Comparison of ENCODE assay signal across 8 cellular contexts in genomic region chr16:68005786-68006286, GRCh38. TPM values are rescaled to one million over a fixed set of nuclear protein-coding genes. Genes with fewer than 3 reads are reported as not detected.
DNase-seq lines count a peak whose midpoint lies in the region; ATAC-seq and TF ChIP-seq lines count a peak whose summit lies in the region.

No MANE protein-coding gene starts in this region.

- no peak overlapping the region for H3K9ac ChIP-seq in HUES64 (ENCODE audit: low read depth, low read length)

- WGBS in HUES64: 59% methylated on average over 6 of the region's 6 CpGs
- WGBS in esophagus squamous epithelium, 2 donors: 8 to 16% methylated on average over 6 of the region's 6 CpGs

- intact Hi-C loops in esophagus squamous epithelium (cut with DNase I): no loop called here

- ATAC-seq in GM18907 (IDR thresholded peaks at IDR 0.05; ENCODE audit: unreplicated experiment): no peak
- no peak for ATAC-seq in HG03108 (IDR thresholded peaks at IDR 0.05; ENCODE audit: unreplicated experiment)

- H3K9me3 ChIP-seq in HUES64 (ENCODE audit: insufficient read depth, low read depth, low read length) (no peaks in the 10 kb centered on the region), esophagus squamous epithelium (no peaks in the 10 kb centered on the region)

- H3K27ac ChIP-seq in HUES64 (ENCODE audit: low read depth, low read length): peak overlapping the region; percentile 9; the same call in 1 of the 2 replicates
- peak overlapping the region; percentile 88 to 92 (median 91) for H3K27ac ChIP-seq in esophagus squamous epithelium

- no peak overlapping the region for H3K4me3 ChIP-seq in HUES64 (ENCODE audit: low read length)
- peak overlapping the region in 1 of 4 donors; percentile 12 for H3K4me3 ChIP-seq in esophagus squamous epithelium

- H3K36me3 ChIP-seq in HUES64 (ENCODE audit: insufficient read depth, low read length): no peaks in the 10 kb centered on the region
- no peaks in the 10 kb centered on the region for H3K36me3 ChIP-seq in esophagus squamous epithelium

- DNase-seq in activated CD4-positive, alpha-beta T cell treated with anti-CD3 and anti-CD28 coated beads, Interleukin-2, amount 50 U/mL, for 1 hour: peak; percentile 48
- DNase-seq in esophagus squamous epithelium (lab: John Stamatoyannopoulos, UW) (peak; percentile 22), pulmonary artery endothelial cell (ENCODE audit: low read depth, low spot score) (peak; percentile 71), ACHN (no peak), LoVo (ENCODE audit: low spot score) (no peak)

- no peak for TF ChIP-seq CTCF in esophagus squamous epithelium (IDR thresholded peaks at IDR 0.05)

- no peaks in the 10 kb centered on the region for H3K27me3 ChIP-seq in HUES64 (ENCODE audit: insufficient read depth, low read length)
- no peaks in the 10 kb centered on the region for H3K27me3 ChIP-seq in esophagus squamous epithelium

- peak in 1 of 4 donors; percentile 53 for TF ChIP-seq POLR2A in esophagus squamous epithelium (IDR thresholded peaks at IDR 0.05)

- in situ Hi-C loops in ACHN (cut with HindIII; ENCODE audit: low pct_ligation_motif_present, low pct_unique_long_range_greater_than_20kb, low sequenced_read_pairs): no loop called here

- H3K4me1 ChIP-seq in HUES64 (ENCODE audit: insufficient read depth, low read length): peaks cover 5% of the 10 kb centered on the region; the same call in 1 of the 2 replicates
- peaks cover 12 to 27% (median 22%) of the 10 kb centered on the region in 3 donors for H3K4me1 ChIP-seq in esophagus squamous epithelium

RNA-seq across cellular contexts. Expression of gene DPEP2, which starts 6.6 kb away (rescaled TPM):
- polyA plus RNA-seq in HUES64 (2013, experiment 1 of 2): not detected
- not detected for polyA plus RNA-seq in HUES64 (2013, experiment 2 of 2)
- total RNA-seq in esophagus squamous epithelium (1 to 10 TPM in 2 of 4 donors, under 1 TPM in 1, not detected in 1; 0.18 to 6.2 (median 4.0) TPM), pulmonary artery endothelial cell (0.42 TPM in 1 of 2 replicates, not detected in the other)

RNA-seq across cellular contexts. Expression of gene DPEP2NB, which starts 9.9 kb away (rescaled TPM):
- not detected for polyA plus RNA-seq in HUES64 (2013, experiment 1 of 2)
- polyA plus RNA-seq in HUES64 (2013, experiment 2 of 2): not detected
- total RNA-seq in esophagus squamous epithelium (not detected), pulmonary artery endothelial cell (not detected in 2 replicates)

RNA-seq across cellular contexts. Expression of gene DDX28, which starts 17.2 kb away (rescaled TPM):
- polyA plus RNA-seq in HUES64 (2013, experiment 1 of 2): 17.8 TPM
- 17.4 TPM for polyA plus RNA-seq in HUES64 (2013, experiment 2 of 2)
- 10 to 100 TPM in 3 of 4 donors, 1 to 10 TPM in 1; 9.7 to 12.8 (median 11.6) TPM for total RNA-seq in esophagus squamous epithelium
- 12.9 and 16.4 TPM in 2 replicates for total RNA-seq in pulmonary artery endothelial cell

RNA-seq across cellular contexts. Expression of gene DUS2, which starts 17.2 kb away (rescaled TPM):
- 11.4 TPM for polyA plus RNA-seq in HUES64 (2013, experiment 1 of 2)
- 14.9 TPM for polyA plus RNA-seq in HUES64 (2013, experiment 2 of 2)
- 10 to 100 TPM in 3 of 4 donors, 1 to 10 TPM in 1; 9.9 to 26.1 (median 14.7) TPM for total RNA-seq in esophagus squamous epithelium
- total RNA-seq in pulmonary artery endothelial cell: 20.4 and 21.7 TPM in 2 replicates

RNA-seq across cellular contexts. Expression of gene DPEP3, which starts 25.5 kb away (rescaled TPM):
- polyA plus RNA-seq in HUES64 (2013, experiment 1 of 2): not detected
- polyA plus RNA-seq in HUES64 (2013, experiment 2 of 2): not detected
- total RNA-seq in esophagus squamous epithelium (not detected), pulmonary artery endothelial cell (not detected in 2 replicates)

Comparison
In these comparisons a context has a peak if more than half of its experiments do, and no peak if none do; other contexts are left out.
1. DNase-seq: peak in activated CD4-positive, alpha-beta T cell treated with anti-CD3 and anti-CD28 coated beads, Interleukin-2, amount 50 U/mL, for 1 hour (single experiment), esophagus squamous epithelium (single experiment) and pulmonary artery endothelial cell (single experiment); none in ACHN (single experiment) and LoVo (single experiment).